In genomic region chr6:161586866-161587265, GRCh38 we compare ENCODE assay signal across 23 cellular contexts.
"Had no signal": no experiment of that assay in that cellular context is flagged by ENCODE, and none has a peak within 500 bp of the region (broad histone marks: within the 10 kb centered on the region; RNA-seq: fewer than 3 reads in every experiment).

No MANE protein-coding gene starts in this region.

- DNase-seq: activated CD4-positive, alpha-beta T cell treated with anti-CD3 and anti-CD28 coated beads for 4 hours; activated CD8-positive, alpha-beta memory T cell treated with anti-CD3 and anti-CD28 coated beads, Interleukin-2, amount 50 U/mL, for 4 hours; activated CD8-positive, alpha-beta T cell treated with anti-CD3 and anti-CD28 coated beads for 36 hours; activated gamma-delta T cell treated with Interleukin-2 at 50 U/mL for 16 hours; activated naive CD4-positive, alpha-beta T cell treated with anti-CD3 and anti-CD28 coated beads, Interleukin-2, amount 10 ng/mL, durations not matched to agents 7 days and 5 days; activated naive CD8-positive, alpha-beta T cell treated with anti-CD3 and anti-CD28 coated beads, Interleukin-2, amount 10 ng/mL, durations not matched to agents 7 days and 5 days; activated T-cell treated with anti-CD3 and anti-CD28 coated beads, Interleukin-2, amount 50 U/mL, for 72 hours; NCI-H1092; NCI-H1436; NCI-H187 treated with DMSO at 0.1 percent for 48 hours; NCI-H2171; NCI-H226; NCI-H526; NK-92 treated with Interleukin-12 subunit alpha and Interleukin-12 subunit beta, amount 100 ng/mL, for 24 hours; OCI-M1; RPMI8226; T-cell; T-helper 2 cell; T1000 had no signal

- ATAC-seq: activated CD4-positive, CD25-positive, alpha-beta regulatory T cell treated with anti-CD3 and anti-CD28 coated beads, Interleukin-2, amount 50 U/mL, for 24 hours; activated CD8-positive, alpha-beta T cell treated with anti-CD3 and anti-CD28 coated beads for 36 hours; activated T-cell treated with anti-CD3 and anti-CD28 coated beads, Interleukin-2, amount 50 U/mL, for 72 hours; Panc1; Right ventricle myocardium inferior; T-cell had no signal

- FAIRE-seq: astrocyte had no signal
